In genomic region chr5:32001284-32001683, GRCh38 we compare ENCODE assay signal across 18 cellular contexts.
"Had no signal": no experiment of that assay in that cellular context is flagged by ENCODE, and none has a peak within 500 bp of the region (broad histone marks: within the 10 kb centered on the region; RNA-seq: fewer than 3 reads in every experiment).

No MANE protein-coding gene starts in this region.

- H3K4me1 Mint-ChIP-seq: neural crest cell had no signal

- H3K36me3 ChIP-seq: sigmoid colon had no signal

- H3K4me3 Mint-ChIP-seq: naive thymus-derived CD8-positive, alpha-beta T cell; neural crest cell had no signal

- H3K9me3 Mint-ChIP-seq: naive thymus-derived CD8-positive, alpha-beta T cell; neural crest cell had no signal

- H3K27me3 Mint-ChIP-seq: naive thymus-derived CD8-positive, alpha-beta T cell had no signal

- H3K9me3 ChIP-seq: mucosa of descending colon, psoas muscle, sigmoid colon, tibial artery, upper lobe of right lung had no signal

- DNase-seq: caudate nucleus; effector CD4-positive, alpha-beta T cell; foreskin melanocyte; mammary epithelial cell; mucosa of descending colon; naive thymus-derived CD8-positive, alpha-beta T cell; occipital lobe; psoas muscle; retina; sigmoid colon; stimulated activated CD4-positive, alpha-beta T cell treated with anti-CD3 and anti-CD28 coated beads, Interleukin-12 subunit alpha, Interleukin-12 subunit beta, amount 100 ng/mL, for 4 hours; stimulated activated naive CD4-positive, alpha-beta T cell; tibial artery; upper lobe of right lung had no signal

- H3K27ac ChIP-seq: coronary artery, hepatocyte, psoas muscle, sigmoid colon, skin epidermis, tibial artery, upper lobe of right lung had no signal

- H3K27me3 ChIP-seq: hepatocyte, sigmoid colon, tibial artery, upper lobe of right lung had no signal

- H3K4me2 ChIP-seq: hepatocyte had no signal

- H2AFZ ChIP-seq: hepatocyte had no signal

- H3K79me2 ChIP-seq: hepatocyte had no signal

- H3K4me3 ChIP-seq: coronary artery, hepatocyte, mucosa of descending colon, psoas muscle, sigmoid colon, skin epidermis, tibial artery, upper lobe of right lung had no signal

- H3K4me1 ChIP-seq: psoas muscle, sigmoid colon, tibial artery, upper lobe of right lung had no signal

- ATAC-seq: mucosa of descending colon; naive thymus-derived CD8-positive, alpha-beta T cell; psoas muscle; upper lobe of right lung had no signal
